ENCODE assay signal across 1 cellular context in genomic region chr2:28956415-28956826, GRCh38.
TF ChIP-seq lines count a peak whose summit lies in the region.

No MANE protein-coding gene starts in this region.

TF ChIP-seq in HepG2, 621 proteins besides CTCF, POLR2A, EP300 and RAD21 (continued from another document and continues in another):
- no peak for TF ChIP-seq FOXK1 (CRISPR knock-in tag; IDR thresholded peaks at IDR 0.05; ENCODE audit: borderline replicate concordance, low read depth)
- TF ChIP-seq ZNF451 (CRISPR knock-in tag; IDR thresholded peaks at IDR 0.05) = no peak
- TF ChIP-seq ZNF10 (CRISPR knock-in tag; IDR thresholded peaks at IDR 0.05; ENCODE audit: borderline replicate concordance, low read depth) = no peak
- no peak for TF ChIP-seq CC2D1A (CRISPR knock-in tag; IDR thresholded peaks at IDR 0.05)
- no peak for TF ChIP-seq REL (CRISPR knock-in tag; conservative IDR thresholded peaks at IDR 0.05)
- no peak for TF ChIP-seq GLMP (CRISPR knock-in tag; IDR thresholded peaks at IDR 0.05; ENCODE audit: borderline replicate concordance)
- TF ChIP-seq ZNF891 (CRISPR knock-in tag; IDR thresholded peaks at IDR 0.05) = no peak
- peak; percentile 59 for TF ChIP-seq SALL1 (CRISPR knock-in tag; IDR thresholded peaks at IDR 0.05)
- TF ChIP-seq ONECUT2 (CRISPR knock-in tag; IDR thresholded peaks at IDR 0.05) = peak; percentile 90
- no peak for TF ChIP-seq TAF1 (CRISPR knock-in tag; IDR thresholded peaks at IDR 0.05)
- no peak for TF ChIP-seq AHDC1 (CRISPR knock-in tag; IDR thresholded peaks at IDR 0.05; ENCODE audit: borderline replicate concordance)
- TF ChIP-seq ZNF589 (CRISPR knock-in tag; conservative IDR thresholded peaks at IDR 0.05) = no peak
- TF ChIP-seq NR2F2 (IDR thresholded peaks at IDR 0.05; ENCODE audit: borderline replicate concordance, low read depth) = no peak
- TF ChIP-seq ZNF598 (CRISPR knock-in tag; IDR thresholded peaks at IDR 0.05; ENCODE audit: borderline replicate concordance) = 0 out of 2 replicates have a peak, but pooled peaks have one; percentile 21
- peak; percentile 82 for TF ChIP-seq TEAD3 (CRISPR knock-in tag; optimal IDR thresholded peaks at IDR 0.05; ENCODE audit: borderline replicate concordance)
- no peak for TF ChIP-seq ZNF577 (CRISPR knock-in tag; IDR thresholded peaks at IDR 0.05; ENCODE audit: borderline replicate concordance, low read depth)
- TF ChIP-seq BRD4 (CRISPR knock-in tag; IDR thresholded peaks at IDR 0.05) = no peak
- TF ChIP-seq SYNCRIP (IDR thresholded peaks at IDR 0.05; ENCODE audit: insufficient read depth, low read depth, low read length) = no peak
- TF ChIP-seq ZSCAN12 (CRISPR knock-in tag; IDR thresholded peaks at IDR 0.05) = no peak
- no peak for TF ChIP-seq ZNF326 (CRISPR knock-in tag; IDR thresholded peaks at IDR 0.05; ENCODE audit: borderline replicate concordance)
- TF ChIP-seq, protein P1, sequence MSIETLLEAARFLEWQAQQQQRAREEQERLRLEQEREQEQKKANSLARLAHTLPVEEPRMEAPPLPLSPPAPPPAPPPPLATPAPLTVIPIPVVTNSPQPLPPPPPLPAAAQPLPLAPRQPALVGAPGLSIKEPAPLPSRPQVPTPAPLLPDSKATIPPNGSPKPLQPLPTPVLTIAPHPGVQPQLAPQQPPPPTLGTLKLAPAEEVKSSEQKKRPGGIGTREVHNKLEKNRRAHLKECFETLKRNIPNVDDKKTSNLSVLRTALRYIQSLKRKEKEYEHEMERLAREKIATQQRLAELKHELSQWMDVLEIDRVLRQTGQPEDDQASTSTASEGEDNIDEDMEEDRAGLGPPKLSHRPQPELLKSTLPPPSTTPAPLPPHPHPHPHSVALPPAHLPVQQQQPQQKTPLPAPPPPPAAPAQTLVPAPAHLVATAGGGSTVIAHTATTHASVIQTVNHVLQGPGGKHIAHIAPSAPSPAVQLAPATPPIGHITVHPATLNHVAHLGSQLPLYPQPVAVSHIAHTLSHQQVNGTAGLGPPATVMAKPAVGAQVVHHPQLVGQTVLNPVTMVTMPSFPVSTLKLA (IDR thresholded peaks at IDR 0.05) = no peak
- TF ChIP-seq KDM5A (IDR thresholded peaks at IDR 0.05; ENCODE audit: borderline replicate concordance, low read length) = no peak
- TF ChIP-seq ZNF160 (CRISPR knock-in tag; IDR thresholded peaks at IDR 0.05) = no peak
- TF ChIP-seq GABPB1 (CRISPR knock-in tag; IDR thresholded peaks at IDR 0.05) = peak; percentile 47; the same call in 1 of the 2 replicates
- no peak for TF ChIP-seq ZNF510 (CRISPR knock-in tag; IDR thresholded peaks at IDR 0.05; ENCODE audit: low read depth)
- no peak for TF ChIP-seq MIER2 (CRISPR knock-in tag; IDR thresholded peaks at IDR 0.05)
- no peak for TF ChIP-seq CEBPZ (IDR thresholded peaks at IDR 0.05; ENCODE audit: low read length)
- TF ChIP-seq HOXA3 (CRISPR knock-in tag; IDR thresholded peaks at IDR 0.05) = 0 out of 2 replicates have a peak, but pooled peaks have one; percentile 47
- no peak for TF ChIP-seq MIER3 (CRISPR knock-in tag; IDR thresholded peaks at IDR 0.05; ENCODE audit: borderline replicate concordance)
- TF ChIP-seq TRAFD1 (CRISPR knock-in tag; IDR thresholded peaks at IDR 0.05; ENCODE audit: borderline replicate concordance) = no peak
- no peak for TF ChIP-seq FOXP1 (IDR thresholded peaks at IDR 0.05)
- TF ChIP-seq FOXP1 (CRISPR knock-in tag; IDR thresholded peaks at IDR 0.05) = no peak
- no peak for TF ChIP-seq SRSF1 (optimal IDR thresholded peaks at IDR 0.05; ENCODE audit: low read depth, low read length)
- TF ChIP-seq ZBTB38 (CRISPR knock-in tag; IDR thresholded peaks at IDR 0.05) = no peak; the same call in 1 of the 2 replicates
- TF ChIP-seq MYC (CRISPR knock-in tag; IDR thresholded peaks at IDR 0.05; ENCODE audit: borderline replicate concordance) = peak; percentile 63; the same call in 1 of the 2 replicates
- peak; percentile 31 for TF ChIP-seq XRCC5 (optimal IDR thresholded peaks at IDR 0.05; ENCODE audit: low read length)
- TF ChIP-seq, protein P2, sequence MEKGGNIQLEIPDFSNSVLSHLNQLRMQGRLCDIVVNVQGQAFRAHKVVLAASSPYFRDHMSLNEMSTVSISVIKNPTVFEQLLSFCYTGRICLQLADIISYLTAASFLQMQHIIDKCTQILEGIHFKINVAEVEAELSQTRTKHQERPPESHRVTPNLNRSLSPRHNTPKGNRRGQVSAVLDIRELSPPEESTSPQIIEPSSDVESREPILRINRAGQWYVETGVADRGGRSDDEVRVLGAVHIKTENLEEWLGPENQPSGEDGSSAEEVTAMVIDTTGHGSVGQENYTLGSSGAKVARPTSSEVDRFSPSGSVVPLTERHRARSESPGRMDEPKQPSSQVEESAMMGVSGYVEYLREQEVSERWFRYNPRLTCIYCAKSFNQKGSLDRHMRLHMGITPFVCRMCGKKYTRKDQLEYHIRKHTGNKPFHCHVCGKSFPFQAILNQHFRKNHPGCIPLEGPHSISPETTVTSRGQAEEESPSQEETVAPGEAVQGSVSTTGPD (CRISPR knock-in tag; IDR thresholded peaks at IDR 0.05) = no peak
- no peak for TF ChIP-seq HNRNPK (IDR thresholded peaks at IDR 0.05; ENCODE audit: low read depth, low read length, poor library complexity, severe bottlenecking)
- TF ChIP-seq GATAD1 (CRISPR knock-in tag; IDR thresholded peaks at IDR 0.05) = no peak
- TF ChIP-seq ZNF205 (CRISPR knock-in tag; IDR thresholded peaks at IDR 0.05) = no peak
- no peak for TF ChIP-seq ZBTB8A (CRISPR knock-in tag; IDR thresholded peaks at IDR 0.05; ENCODE audit: borderline replicate concordance, low read depth)
- peak; percentile 92 for TF ChIP-seq USF2 (IDR thresholded peaks at IDR 0.05; ENCODE audit: low read depth, low read length)
- peak; percentile 91; the same call in 1 of the 2 replicates for TF ChIP-seq USF2 (CRISPR knock-in tag; IDR thresholded peaks at IDR 0.05; ENCODE audit: borderline replicate concordance)
- TF ChIP-seq ZFYVE20 (CRISPR knock-in tag; IDR thresholded peaks at IDR 0.05; ENCODE audit: borderline replicate concordance, low read depth) = no peak
- no peak for TF ChIP-seq ZNF572 (CRISPR knock-in tag; IDR thresholded peaks at IDR 0.05)
- no peak for TF ChIP-seq MED8 (CRISPR knock-in tag; IDR thresholded peaks at IDR 0.05; ENCODE audit: insufficient replicate concordance)
- no peak for TF ChIP-seq JUN (CRISPR knock-in tag; IDR thresholded peaks at IDR 0.05)
- TF ChIP-seq SRY (CRISPR knock-in tag; IDR thresholded peaks at IDR 0.05) = no peak
- TF ChIP-seq CREB1 (IDR thresholded peaks at IDR 0.05) = no peak
- TF ChIP-seq CREB1 (CRISPR knock-in tag; IDR thresholded peaks at IDR 0.05) = no peak
- no peak for TF ChIP-seq HOXD1 (CRISPR knock-in tag; IDR thresholded peaks at IDR 0.05)
- TF ChIP-seq GZF1 (CRISPR knock-in tag; IDR thresholded peaks at IDR 0.05) = no peak
- no peak for TF ChIP-seq RXRA (CRISPR knock-in tag; IDR thresholded peaks at IDR 0.05)
